ENCODE assay signal across 16 cellular contexts in the genomic region with DNA sequence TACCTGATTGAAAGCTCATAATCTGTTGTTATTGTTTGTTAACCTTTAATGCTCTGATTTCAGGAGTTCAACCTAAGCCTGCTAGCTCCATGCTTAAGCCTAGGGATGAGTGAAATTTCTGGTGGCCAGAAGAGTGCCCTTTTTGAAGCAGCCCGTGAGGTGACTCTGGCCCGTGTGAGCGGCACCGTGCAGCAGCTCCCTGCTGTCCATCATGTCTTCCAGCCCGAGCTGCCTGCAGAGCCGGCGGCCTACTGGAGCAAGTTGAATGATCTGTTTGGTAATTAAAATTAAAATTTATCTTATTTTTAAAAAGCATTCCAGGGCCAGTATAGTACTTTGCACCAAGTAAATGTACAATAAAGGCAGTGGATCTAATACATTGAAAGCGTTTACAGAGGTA.
"Had no signal": no experiment of that assay in that cellular context is flagged by ENCODE, and none has a peak within 500 bp of the region (broad histone marks: within the 10 kb centered on the region; RNA-seq: fewer than 3 reads in every experiment).

No MANE protein-coding gene starts in this region.

- DNase-seq: colonic mucosa; cortex of kidney; effector CD8-positive, alpha-beta T cell; effector memory CD8-positive, alpha-beta T cell; endodermal cell; erythroblast; esophagus squamous epithelium; foreskin fibroblast; foreskin melanocyte; glutamatergic neuron; heart right ventricle; hippocampal formation; left ventricle myocardium inferior; mammary epithelial cell; mesendoderm; mucosa of descending colon had no signal
